In genomic region chr3:112858410-112859069, GRCh38 we compare ENCODE assay signal across 1 cellular context.
TF ChIP-seq lines count a peak whose summit lies in the region.

No MANE protein-coding gene starts in this region.

TF ChIP-seq in GM23338, 12 proteins besides CTCF, POLR2A, EP300 and RAD21 (continued from another document):
- TF ChIP-seq ZNF462 (CRISPR knock-in tag; IDR thresholded peaks at IDR 0.05) (no peak), ZNF331 (CRISPR knock-in tag; IDR thresholded peaks at IDR 0.05; ENCODE audit: low read depth) (no peak), POLR2AphosphoS5 (IDR thresholded peaks at IDR 0.05; ENCODE audit: low read depth) (no peak), JUNB (IDR thresholded peaks at IDR 0.05; ENCODE audit: unreplicated experiment) (no peak), NANOG (IDR thresholded peaks at IDR 0.05; ENCODE audit: borderline replicate concordance) (no peak), EZH2 (IDR thresholded peaks at IDR 0.05; ENCODE audit: low read depth, unreplicated experiment) (no peak), CREB1 (CRISPR knock-in tag; IDR thresholded peaks at IDR 0.05; ENCODE audit: low read depth) (no peak), STAT1 (IDR thresholded peaks at IDR 0.05; ENCODE audit: unreplicated experiment) (no peak), REST (IDR thresholded peaks at IDR 0.05; ENCODE audit: unreplicated experiment) (no peak), ZNF114 (CRISPR knock-in tag; IDR thresholded peaks at IDR 0.05) (no peak)
